7 cellular contexts compared by ENCODE assay signal in genomic region chr10:103677486-103677885, GRCh38.
A peak's percentile ranks its signal among the peaks of the same experiment; 100 is the strongest.
DNase-seq lines count a peak whose midpoint lies in the region; ATAC-seq lines count a peak whose summit lies in the region.

No MANE protein-coding gene starts in this region.

- no peaks in the 10 kb centered on the region for H3K9me3 ChIP-seq in right cardiac atrium (ENCODE audit: control insufficient read depth, low read length)

- H3K27me3 ChIP-seq in right cardiac atrium (ENCODE audit: control insufficient read depth, insufficient read depth): no peaks in the 10 kb centered on the region

- peak overlapping the region; percentile 96 to 99 (median 98) for H3K27ac Mint-ChIP-seq in IgD-negative memory B cell
- H3K27ac Mint-ChIP-seq in activated naive CD8-positive, alpha-beta T cell: peak overlapping the region; percentile 87
- H3K27ac Mint-ChIP-seq in stimulated activated naive B cell treated with anti-CD40 and anti-IgM and Interleukin-4, amounts not matched to agents 10 μg/mL and 1 μg/mL and 100 μg/mL, for 72 hours: peak overlapping the region; percentile 89

- intact Hi-C loops in right cardiac atrium (cut with DNase I): no loop called here

- ATAC-seq in right cardiac atrium (no peak), HG03520 (IDR thresholded peaks at IDR 0.05; ENCODE audit: unreplicated experiment) (no peak)
- no peak for ATAC-seq in stimulated activated naive B cell treated with anti-CD40 and anti-IgM and Interleukin-4, amounts not matched to agents 10 μg/mL and 1 μg/mL and 100 μg/mL, for 72 hours (replicated peaks)

- no peaks in the 10 kb centered on the region for H3K9me3 Mint-ChIP-seq in IgD-negative memory B cell
- H3K9me3 Mint-ChIP-seq in activated naive CD8-positive, alpha-beta T cell (ENCODE audit: low read depth): no peaks in the 10 kb centered on the region
- H3K9me3 Mint-ChIP-seq in stimulated activated naive B cell treated with anti-CD40 and anti-IgM and Interleukin-4, amounts not matched to agents 10 μg/mL and 1 μg/mL and 100 μg/mL, for 72 hours: no peaks in the 10 kb centered on the region

- H3K27me3 Mint-ChIP-seq in IgD-negative memory B cell: no peaks in the 10 kb centered on the region
- H3K27me3 Mint-ChIP-seq in activated naive CD8-positive, alpha-beta T cell: no peaks in the 10 kb centered on the region
- no peaks in the 10 kb centered on the region for H3K27me3 Mint-ChIP-seq in stimulated activated naive B cell treated with anti-CD40 and anti-IgM and Interleukin-4, amounts not matched to agents 10 μg/mL and 1 μg/mL and 100 μg/mL, for 72 hours

- no peak overlapping the region for H3K4me3 ChIP-seq in right cardiac atrium (ENCODE audit: low read length)

- DNase-seq in right cardiac atrium (no peak), GDM1 (lab: John Stamatoyannopoulos, UW) (no peak)
- DNase-seq in stimulated activated naive B cell treated with anti-CD40 and anti-IgM and Interleukin-4, amounts not matched to agents 10 μg/mL and 1 μg/mL and 100 μg/mL, for 72 hours: no peak
- no peak for DNase-seq in stimulated activated CD8-positive, alpha-beta memory T cell treated with anti-CD3 and anti-CD28 coated beads, Interleukin-4, amount 100 ng/mL, for 48 hours

- H3K36me3 Mint-ChIP-seq in IgD-negative memory B cell: peaks cover 2% of the 10 kb centered on the region
- H3K36me3 Mint-ChIP-seq in activated naive CD8-positive, alpha-beta T cell: no peaks in the 10 kb centered on the region
- peaks cover 0 to 2% of the 10 kb centered on the region in 2 donors for H3K36me3 Mint-ChIP-seq in stimulated activated naive B cell treated with anti-CD40 and anti-IgM and Interleukin-4, amounts not matched to agents 10 μg/mL and 1 μg/mL and 100 μg/mL, for 72 hours

- H3K27ac ChIP-seq in right cardiac atrium (ENCODE audit: low read length): peak overlapping the region; percentile 43

- peak overlapping the region; percentile 63 to 95 (median 82) for H3K4me3 Mint-ChIP-seq in IgD-negative memory B cell
- H3K4me3 Mint-ChIP-seq in activated naive CD8-positive, alpha-beta T cell: peak overlapping the region; percentile 82
- H3K4me3 Mint-ChIP-seq in stimulated activated naive B cell treated with anti-CD40 and anti-IgM and Interleukin-4, amounts not matched to agents 10 μg/mL and 1 μg/mL and 100 μg/mL, for 72 hours: peak overlapping the region; percentile 69 to 79

- peaks cover 21 to 22% (median 21%) of the 10 kb centered on the region in 3 donors for H3K4me1 Mint-ChIP-seq in IgD-negative memory B cell
- H3K4me1 Mint-ChIP-seq in activated naive CD8-positive, alpha-beta T cell (ENCODE audit: low read depth): peaks cover 17% of the 10 kb centered on the region
- H3K4me1 Mint-ChIP-seq in stimulated activated naive B cell treated with anti-CD40 and anti-IgM and Interleukin-4, amounts not matched to agents 10 μg/mL and 1 μg/mL and 100 μg/mL, for 72 hours: peaks cover 21 to 34% of the 10 kb centered on the region in 2 donors

- 53% methylated on average over 4 of the region's 4 CpGs for WGBS in right cardiac atrium

- no peaks in the 10 kb centered on the region for H3K4me1 ChIP-seq in right cardiac atrium (ENCODE audit: control insufficient read depth, insufficient read depth, low read length)
